Comparison of ENCODE assay signal across 21 cellular contexts in the genomic region with DNA sequence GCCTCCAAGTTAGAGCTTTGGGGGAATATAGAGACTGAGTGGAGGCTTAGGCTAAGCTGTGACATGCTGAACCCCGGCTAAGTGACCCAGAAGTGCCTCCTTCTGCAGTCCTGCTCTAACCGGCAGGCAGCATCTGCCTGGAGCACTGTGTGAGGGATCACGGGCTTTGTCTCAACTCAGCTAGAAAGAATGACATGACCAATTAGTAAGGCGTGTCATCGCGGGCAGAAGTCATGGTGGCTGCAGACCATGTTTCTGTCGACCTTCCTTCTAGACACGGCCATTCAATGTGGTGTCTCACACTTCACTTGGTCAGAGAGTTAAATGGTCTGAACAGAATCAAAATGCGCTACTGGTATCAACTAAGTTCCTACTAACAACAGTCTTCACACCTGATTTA.
"Had no signal": no experiment of that assay in that cellular context is flagged by ENCODE, and none has a peak within 500 bp of the region (broad histone marks: within the 10 kb centered on the region; RNA-seq: fewer than 3 reads in every experiment).

No MANE protein-coding gene starts in this region.

- H3K9me3 ChIP-seq: left lung, spleen, tibial artery, vagina had no signal

- H3K27ac Mint-ChIP-seq: activated CD4-positive, alpha-beta T cell treated with anti-CD3 and anti-CD28 coated beads, Interleukin-2, amount 10 ng/mL, durations not matched to agents 7 days and 5 days; activated CD8-positive, alpha-beta T cell treated with anti-CD3 and anti-CD28 coated beads, Interleukin-2, amount 10 ng/mL, durations not matched to agents 7 days and 5 days; activated naive CD4-positive, alpha-beta T cell treated with anti-CD3 and anti-CD28 coated beads, Interleukin-2, amount 50 U/mL, for 24 hours; immature natural killer cell; stimulated activated naive CD8-positive, alpha-beta T cell treated with anti-CD3 and anti-CD28 coated beads, Interleukin-15, Interleukin-2, amounts not matched to agents 100 ng/mL and 50 ng/mL, for 24 hours had no signal

- H3K4me2 ChIP-seq: neural progenitor cell had no signal

- H3K27ac ChIP-seq: brain microvascular endothelial cell, coronary artery, left lung, neural progenitor cell, spleen, tibial artery, vagina had no signal

- H3K9ac ChIP-seq: neural progenitor cell had no signal

- H3K4me3 Mint-ChIP-seq: activated CD4-positive, alpha-beta T cell treated with anti-CD3 and anti-CD28 coated beads, Interleukin-2, amount 10 ng/mL, durations not matched to agents 7 days and 5 days; activated CD8-positive, alpha-beta T cell treated with anti-CD3 and anti-CD28 coated beads, Interleukin-2, amount 10 ng/mL, durations not matched to agents 7 days and 5 days; activated naive CD4-positive, alpha-beta T cell treated with anti-CD3 and anti-CD28 coated beads, Interleukin-2, amount 50 U/mL, for 24 hours; central memory CD8-positive, alpha-beta T cell; immature natural killer cell; naive thymus-derived CD8-positive, alpha-beta T cell; neural progenitor cell; stimulated activated naive CD8-positive, alpha-beta T cell treated with anti-CD3 and anti-CD28 coated beads, Interleukin-15, Interleukin-2, amounts not matched to agents 100 ng/mL and 50 ng/mL, for 24 hours had no signal

- H3K4me3 ChIP-seq: coronary artery, left lung, lung, neural progenitor cell, spleen, tibial artery, vagina had no signal

- H3K4me1 Mint-ChIP-seq: activated naive CD4-positive, alpha-beta T cell treated with anti-CD3 and anti-CD28 coated beads, Interleukin-2, amount 50 U/mL, for 24 hours had no signal

- H2AFZ ChIP-seq: neural progenitor cell had no signal

- DNase-seq: activated CD4-positive, alpha-beta T cell treated with anti-CD3 and anti-CD28 coated beads, Interleukin-2, amount 10 ng/mL, durations not matched to agents 7 days and 5 days; activated CD8-positive, alpha-beta T cell treated with anti-CD3 and anti-CD28 coated beads, Interleukin-2, amount 10 ng/mL, durations not matched to agents 7 days and 5 days; activated gamma-delta T cell treated with Interleukin-2 at 50 U/mL for 16 hours; aorta; brain microvascular endothelial cell; immature natural killer cell; kidney glomerular epithelial cell; left lung; naive thymus-derived CD8-positive, alpha-beta T cell; posterior cingulate gyrus; spleen; stimulated activated CD4-positive, alpha-beta T cell treated with anti-CD3 and anti-CD28 coated beads, Interleukin-4, amount 100 ng/mL, for 4 hours; T1000; tibial artery had no signal

- H3K27me3 ChIP-seq: brain microvascular endothelial cell, left lung, neural progenitor cell, spleen, tibial artery, vagina had no signal

- H3K9me3 Mint-ChIP-seq: activated CD4-positive, alpha-beta T cell treated with anti-CD3 and anti-CD28 coated beads, Interleukin-2, amount 10 ng/mL, durations not matched to agents 7 days and 5 days; activated naive CD4-positive, alpha-beta T cell treated with anti-CD3 and anti-CD28 coated beads, Interleukin-2, amount 50 U/mL, for 24 hours; central memory CD8-positive, alpha-beta T cell; immature natural killer cell; naive thymus-derived CD8-positive, alpha-beta T cell; neural progenitor cell; stimulated activated naive CD8-positive, alpha-beta T cell treated with anti-CD3 and anti-CD28 coated beads, Interleukin-15, Interleukin-2, amounts not matched to agents 100 ng/mL and 50 ng/mL, for 24 hours had no signal

- H3K4me1 ChIP-seq: left lung, neural progenitor cell, spleen, tibial artery, vagina had no signal

- H3K27me3 Mint-ChIP-seq: activated CD4-positive, alpha-beta T cell treated with anti-CD3 and anti-CD28 coated beads, Interleukin-2, amount 10 ng/mL, durations not matched to agents 7 days and 5 days; activated naive CD4-positive, alpha-beta T cell treated with anti-CD3 and anti-CD28 coated beads, Interleukin-2, amount 50 U/mL, for 24 hours; central memory CD8-positive, alpha-beta T cell; naive thymus-derived CD8-positive, alpha-beta T cell; stimulated activated naive CD8-positive, alpha-beta T cell treated with anti-CD3 and anti-CD28 coated beads, Interleukin-15, Interleukin-2, amounts not matched to agents 100 ng/mL and 50 ng/mL, for 24 hours had no signal
